17 cellular contexts compared by ENCODE assay signal in genomic region chr20:54167909-54168872, GRCh38. TPM values are rescaled to one million over a fixed set of nuclear protein-coding genes. Genes with fewer than 3 reads are reported as not detected.
DNase-seq lines count a peak whose midpoint lies in the region; ATAC-seq, FAIRE-seq and TF ChIP-seq lines count a peak whose summit lies in the region.
"Had no signal": no experiment of that assay in that cellular context is flagged by ENCODE, and none has a peak within 500 bp of the region (broad histone marks: within the 10 kb centered on the region; RNA-seq: fewer than 3 reads in every experiment).

No MANE protein-coding gene starts in this region.

- H3K27ac ChIP-seq in A549 (peak overlapping the region; percentile 93 to 100), HCT116 (ENCODE audit: low read depth, low read length) (peak overlapping the region; percentile 94), PC-9 (peak overlapping the region; percentile 96)
- H3K27ac ChIP-seq: BLaER1 treated with 17β-estradiol and CSF1 and Interleukin-3, amounts not matched to agents 10 nM and 100 nM; stomach had no signal

- intact Hi-C loops in HCT116 (cut with micrococcal nuclease) (no loop called here), PC-9 (cut with micrococcal nuclease; ENCODE audit: unreplicated experiment) (loop anchor here (1.0 kb wide), 1 partner anchor 45 kb away; no protein-coding TSS in a partner anchor)

- DNase-seq in A549 (ENCODE audit: low read depth in 1 of 2, low spot score in 1 of 2) (peak; percentile 57 to 92), HCT116 (ENCODE audit: low read depth, low spot score) (peak; percentile 81), PC-9 (peak; percentile 80 to 96), epithelial cell of esophagus (ENCODE audit: low read depth) (peak; percentile 85), NCI-H1092 (lab: John Stamatoyannopoulos, UW) (no peak), COLO829 (ENCODE audit: low spot score) (no peak), endothelial cell (ENCODE audit: low spot score) (no peak)
- DNase-seq in activated CD4-positive, CD25-positive, alpha-beta regulatory T cell (lab: John Stamatoyannopoulos, UW): no peak
- DNase-seq: activated naive CD4-positive, alpha-beta T cell; NCI-H1694 treated with DMSO at 0.1 percent for 48 hours; OCI-M1; stomach had no signal

- TF ChIP-seq POLR2A in A549 (IDR thresholded peaks at IDR 0.05; ENCODE audit: low read length) (peak; percentile 21; the same call in 1 of the 2 replicates), HCT116 (IDR thresholded peaks at IDR 0.05; ENCODE audit: borderline replicate concordance, extremely low read depth, insufficient read depth, insufficient read length) (no peak)

- no peak overlapping the region for H3K4me3 Mint-ChIP-seq in endothelial cell (ENCODE audit: unreplicated experiment)
- H3K4me3 Mint-ChIP-seq: central memory CD8-positive, alpha-beta T cell had no signal

- H3K4me2 ChIP-seq in A549: peak overlapping the region; percentile 93
- peak overlapping the region; percentile 94 for H3K4me2 ChIP-seq in HCT116 (ENCODE audit: low read length)
- peak overlapping the region; percentile 92 for H3K4me2 ChIP-seq in PC-9
- H3K4me2 ChIP-seq: BLaER1 treated with 17β-estradiol and CSF1 and Interleukin-3, amounts not matched to agents 10 nM and 100 nM had no signal

- H3K9me3 ChIP-seq in A549 (no peaks in the 10 kb centered on the region), HCT116 (ENCODE audit: control insufficient read depth in 1 of 2, insufficient read depth in 1 of 2, low read depth in 1 of 2, low read length in 2 of 2) (no peaks in the 10 kb centered on the region), PC-9 (ENCODE audit: insufficient read depth, low read depth) (no peaks in the 10 kb centered on the region)
- H3K9me3 ChIP-seq: HAP-1, stomach had no signal

- peak; percentile 40 to 75 for ATAC-seq in A549
- ATAC-seq in HCT116: peak; percentile 57

- CTCF ChIA-PET in A549 (lab: Yijun Ruan, JAX) (interaction anchor here (0.8 to 10.4 kb wide), 11 partner anchors 8 to 74 kb away, joined by 3 to 97 read pairs (median 7); no protein-coding TSS in a partner anchor), HCT116 (lab: Charles Lee) (interaction anchor here (0.8 to 3.7 kb wide), 3 partner anchors 12 to 65 kb away, joined by 3 to 15 read pairs (median 5); no protein-coding TSS in a partner anchor), PC-9 (lab: Charles Lee) (interaction anchor here (0.7 to 0.9 kb wide), 3 partner anchors 13 to 99 kb away, joined by 3 to 8 read pairs (median 3); no protein-coding TSS in a partner anchor)

- TF ChIP-seq CTCF in A549 (IDR thresholded peaks at IDR 0.05) (no peak), HCT116 (IDR thresholded peaks at IDR 0.05 in 2 of 3, conservative IDR thresholded peaks at IDR 0.05 in 1 of 3; ENCODE audit: borderline replicate concordance in 1 of 3, insufficient read depth in 1 of 3, low read depth in 2 of 3, low read length in 2 of 3) (no peak), PC-9 (conservative IDR thresholded peaks at IDR 0.05) (no peak), epithelial cell of esophagus (IDR thresholded peaks at IDR 0.05; ENCODE audit: insufficient read depth, low read depth, low read length, missing control alignments) (no peak), endothelial cell (IDR thresholded peaks at IDR 0.05; ENCODE audit: unreplicated experiment) (no peak)

- TF ChIP-seq RAD21 in A549 (conservative IDR thresholded peaks at IDR 0.05 in 1 of 2, IDR thresholded peaks at IDR 0.05 in 1 of 2) (no peak), HCT116 (IDR thresholded peaks at IDR 0.05; ENCODE audit: low read depth) (no peak)

- H3K4me3 ChIP-seq in A549 (peak overlapping the region; percentile 83), HCT116 (replicated peaks in 1 of 2; ENCODE audit: low read depth in 1 of 2, low read length in 2 of 2) (peak overlapping the region; percentile 40 to 50), PC-9 (peak overlapping the region; percentile 63), epithelial cell of esophagus (ENCODE audit: low read length) (no peak overlapping the region)
- H3K4me3 ChIP-seq: BLaER1 treated with 17β-estradiol and CSF1 and Interleukin-3, amounts not matched to agents 10 nM and 100 nM; HAP-1; stomach had no signal

- H3K4me1 ChIP-seq in A549 (peaks cover 55% of the 10 kb centered on the region), HCT116 (ENCODE audit: control insufficient read depth in 1 of 2, insufficient read depth in 2 of 2, low read length in 2 of 2) (peaks cover 70 to 76% of the 10 kb centered on the region in 2 experiments), PC-9 (replicated peaks; ENCODE audit: insufficient read depth) (peaks cover 46% of the 10 kb centered on the region)
- H3K4me1 ChIP-seq: HAP-1 had no signal

- peaks cover 5% of the 10 kb centered on the region for H3K4me1 Mint-ChIP-seq in endothelial cell (ENCODE audit: unreplicated experiment)
- H3K4me1 Mint-ChIP-seq: central memory CD8-positive, alpha-beta T cell had no signal

- no peak for TF ChIP-seq EP300 in A549 (IDR thresholded peaks at IDR 0.05)

- no TSS peak for BruUV-seq in HCT116 (replicated peaks; lab: Mats Ljungman, UMichigan)
- no TSS peak for BruUV-seq in PC-9 (replicated peaks; lab: Mats Ljungman, UMichigan)

- POLR2A ChIA-PET in A549 (lab: Yijun Ruan, JAX) (interaction anchor here (0.7 to 3.7 kb wide), 13 partner anchors 9 to 71 kb away, joined by 3 to 42 read pairs (median 6); no protein-coding TSS in a partner anchor), HCT116 (lab: Charles Lee) (interaction anchor here (0.8 to 1.2 kb wide), 4 partner anchors 11 to 43 kb away, joined by 3 to 4 read pairs (median 4); no protein-coding TSS in a partner anchor), PC-9 (lab: Charles Lee; ENCODE audit: unreplicated experiment) (interaction anchor here (0.6 to 0.7 kb wide), 3 partner anchors 64 to 585 kb away, joined by 5 to 26 read pairs (median 5); no protein-coding TSS in a partner anchor)

- no peak overlapping the region for H2AFZ ChIP-seq in HCT116 (ENCODE audit: low read depth, low read length, poor library complexity, severe bottlenecking)
- peak overlapping the region; percentile 56; the same call in 1 of the 2 replicates for H2AFZ ChIP-seq in PC-9

- H3K79me2 ChIP-seq in HCT116 (ENCODE audit: insufficient read depth, low read length): peaks cover 45% of the 10 kb centered on the region; the same call in 1 of the 2 replicates
- peaks cover 31% of the 10 kb centered on the region for H3K79me2 ChIP-seq in PC-9 (ENCODE audit: low read depth)

- H3K27me3 Mint-ChIP-seq in endothelial cell (ENCODE audit: unreplicated experiment): peaks cover 11% of the 10 kb centered on the region

- H3K9ac ChIP-seq in HCT116 (ENCODE audit: low read length): peak overlapping the region; percentile 82
- H3K9ac ChIP-seq: BLaER1 treated with 17β-estradiol and CSF1 and Interleukin-3, amounts not matched to agents 10 nM and 100 nM had no signal

- H4K20me1 ChIP-seq in HCT116 (ENCODE audit: insufficient read depth) (no peaks in the 10 kb centered on the region), PC-9 (ENCODE audit: insufficient read depth) (no peaks in the 10 kb centered on the region)
- H4K20me1 ChIP-seq: BLaER1 treated with 17β-estradiol and CSF1 and Interleukin-3, amounts not matched to agents 10 nM and 100 nM had no signal

- RAD21 ChIA-PET in HCT116 (lab: Charles Lee; ENCODE audit: low non-redundant PET in 1 of 2, low total read pairs in 2 of 2, uncharacterized antibody in 2 of 2, unreplicated experiment in 2 of 2): interaction anchor here (0.8 to 2.4 kb wide), 2 partner anchors 29 to 71 kb away, joined by 3 to 10 read pairs; no protein-coding TSS in a partner anchor

- no peak overlapping the region for H3K27ac Mint-ChIP-seq in endothelial cell (ENCODE audit: unreplicated experiment)

- no peaks in the 10 kb centered on the region for H3K27me3 ChIP-seq in HCT116 (ENCODE audit: insufficient read depth, low read length)
- H3K27me3 ChIP-seq in PC-9 (ENCODE audit: insufficient read depth, low read depth): no peaks in the 10 kb centered on the region

- H3K36me3 Mint-ChIP-seq in endothelial cell (ENCODE audit: low read depth, unreplicated experiment): no peaks in the 10 kb centered on the region

- FAIRE-seq in A549 (lab: Jason Lieb, UNC): peak; percentile 7
- FAIRE-seq: endothelial cell of umbilical vein had no signal

- peaks cover 3% of the 10 kb centered on the region for H3K9me3 Mint-ChIP-seq in endothelial cell (ENCODE audit: unreplicated experiment)
- H3K9me3 Mint-ChIP-seq: central memory CD8-positive, alpha-beta T cell had no signal

- under 1% methylated on average over 11 of the region's 11 CpGs for WGBS in A549 (ENCODE audit: missing lambda C conversion rate)

- H3K36me3 ChIP-seq in HCT116 (ENCODE audit: control insufficient read depth in 1 of 2, insufficient read depth in 2 of 2, low read length in 2 of 2) (peaks cover 13 to 28% of the 10 kb centered on the region in 2 experiments; a peak in 3 of 4 replicates), PC-9 (ENCODE audit: low read depth) (peaks cover 12% of the 10 kb centered on the region; the same call in 1 of the 2 replicates)
- H3K36me3 ChIP-seq: BLaER1 treated with 17β-estradiol and CSF1 and Interleukin-3, amounts not matched to agents 10 nM and 100 nM; HAP-1; stomach had no signal

- peaks cover 28% of the 10 kb centered on the region for H3F3A ChIP-seq in PC-9 (ENCODE audit: insufficient read depth, low read depth)

- H3K9me2 ChIP-seq in HCT116 (ENCODE audit: insufficient read depth) (no peaks in the 10 kb centered on the region), PC-9 (ENCODE audit: insufficient read depth) (no peaks in the 10 kb centered on the region)

TF ChIP-seq in A549, 52 proteins besides CTCF, POLR2A, EP300 and RAD21 (continues in another document):
- no peak for TF ChIP-seq CBX2 (IDR thresholded peaks at IDR 0.05; ENCODE audit: borderline replicate concordance, low read depth)

TF ChIP-seq in HCT116, 20 proteins besides CTCF, POLR2A, EP300 and RAD21 (continues in another document):
- TF ChIP-seq SRF (IDR thresholded peaks at IDR 0.05; ENCODE audit: low read depth): no peak
- no peak; the same call in 1 of the 2 replicates for TF ChIP-seq JUND (IDR thresholded peaks at IDR 0.05)

RNA-seq across cellular contexts. Expression of gene CYP24A1, which starts 5.6 kb away (rescaled TPM):
- polyA plus RNA-seq in A549 (2011; rRNA removed) (1,617 and 1,630 TPM in 2 replicates), A549 (2017; fragmentation: RNase III; extraction: RNeasy Plus Mini Kit Qiagen cat#74134 plus additional on column Dnase treatment) (623 to 738 TPM (median 722 TPM) in 3 replicates)
- polyA plus RNA-seq in A549 (2012; cell fraction: cytosol; rRNA removed): 456 and 584 TPM in 2 replicates
- 1,301 and 1,335 TPM in 2 replicates for polyA plus RNA-seq in A549 (2012; cell fraction: nucleus; rRNA removed)
- polyA minus RNA-seq in A549 (2011; rRNA and poly(A)+ RNA removed): 4,726 and 5,326 TPM in 2 replicates
- total RNA-seq in HCT116 (2021; ENCODE audit: unreplicated experiment) (267 TPM), PC-9 (2021) (2.7 and 4.9 TPM in 2 replicates), endothelial cell (ENCODE audit: unreplicated experiment) (not detected)
- 18.9 and 34.6 TPM in 2 replicates for polyA plus RNA-seq in HCT116 (2012)
- total RNA-seq: endothelial cell of umbilical vein, lung microvascular endothelial cell, stomach had no signal
- polyA plus RNA-seq: endothelial cell of umbilical vein had no signal

RNA-seq across cellular contexts. Expression of gene PFDN4, which starts 39.7 kb away (rescaled TPM):
- polyA plus RNA-seq in A549 (2011; rRNA removed) (78.7 and 146 TPM in 2 replicates), A549 (2017; fragmentation: RNase III; extraction: RNeasy Plus Mini Kit Qiagen cat#74134 plus additional on column Dnase treatment) (140 to 155 TPM (median 149 TPM) in 3 replicates)
- polyA plus RNA-seq in A549 (2012; cell fraction: cytosol; rRNA removed): 41.3 and 60.1 TPM in 2 replicates
- polyA plus RNA-seq in A549 (2012; cell fraction: nucleus; rRNA removed): 6.3 and 11.7 TPM in 2 replicates
- polyA minus RNA-seq in A549 (2011; rRNA and poly(A)+ RNA removed): 3.5 and 13.3 TPM in 2 replicates
- total RNA-seq in HCT116 (2021; ENCODE audit: unreplicated experiment) (71.5 TPM), PC-9 (2021) (44.1 and 49.5 TPM in 2 replicates), endothelial cell (ENCODE audit: unreplicated experiment) (43.7 TPM)
- polyA plus RNA-seq in HCT116 (2012): 18.5 and 39.9 TPM in 2 replicates

Comparison
In these comparisons a context has a peak if more than half of its experiments do, and no peak if none do; other contexts are left out.
1. DNase-seq: peak in A549 (2 of 2), HCT116 (single experiment), PC-9 (2 of 2) and epithelial cell of esophagus (single experiment); none in NCI-H1092 (single experiment), activated CD4-positive, CD25-positive, alpha-beta regulatory T cell (0 of 4), COLO829 (single experiment) and endothelial cell (single experiment).
2. RNA of gene CYP24A1, which starts 5.6 kb away (total RNA-seq): 267 TPM in HCT116 (single experiment); 2.7 to 4.9 TPM in PC-9 and not detected in endothelial cell (single experiment); every median in the first group is over 10 times any median in the second.
3. Of the 6 proteins assayed by ChIP-seq in both A549 and HCT116: peak only in A549: POLR2A; only in HCT116: none; in both: MAX; in neither: 4.
4. Peak in every context shown above with its lines, with median percentiles within 50 percentile points of each other: H3K27ac ChIP-seq and H3K4me2 ChIP-seq.